ENCODE assay signal across 18 cellular contexts in genomic region chr13:112902669-112903068, GRCh38.
DNase-seq lines count a peak whose midpoint lies in the region; ATAC-seq and TF ChIP-seq lines count a peak whose summit lies in the region.
"Had no signal": no experiment of that assay in that cellular context is flagged by ENCODE, and none has a peak within 500 bp of the region (broad histone marks: within the 10 kb centered on the region; RNA-seq: fewer than 3 reads in every experiment).

No MANE protein-coding gene starts in this region.

- H3K4me3 Mint-ChIP-seq in GM23338 = no peak overlapping the region
- H3K4me3 Mint-ChIP-seq: CD8-positive, alpha-beta memory T cell had no signal

- peaks cover 21% of the 10 kb centered on the region for H3K27me3 Mint-ChIP-seq in GM23338 (ENCODE audit: insufficient read depth, low read depth, poor library complexity)

- TF ChIP-seq EP300 in gastroesophageal sphincter (IDR thresholded peaks at IDR 0.05) = no peak

- 82% methylated on average over 2 of the region's 2 CpGs; no CpG with 5 or more reads in 1 of the 2 donors for WGBS in gastroesophageal sphincter (ENCODE audit: low coverage in 1 of 2), 2 donors

- no peak overlapping the region for H3K4me2 ChIP-seq in GM23338
- H3K4me2 ChIP-seq: BLaER1 treated with 17β-estradiol and CSF1 and Interleukin-3, amounts not matched to agents 10 nM and 100 nM; PC-9 had no signal

- H3K36me3 ChIP-seq in GM23338 (ENCODE audit: insufficient read depth) (peaks cover 7% of the 10 kb centered on the region; the same call in 1 of the 2 replicates), WERI-Rb-1 (peaks cover 15% of the 10 kb centered on the region), gastroesophageal sphincter (no peaks in the 10 kb centered on the region)

- ATAC-seq in GM23338 = 0 out of 3 replicates have a peak, but pooled peaks have one; percentile 2
- ATAC-seq in left lobe of liver = peak; percentile 19
- ATAC-seq in sciatic nerve = no peak
- ATAC-seq in gastroesophageal sphincter = no peak

- intact Hi-C loops in sciatic nerve (cut with DNase I) = no loop called here

- H3K9me3 ChIP-seq in WERI-Rb-1 (ENCODE audit: severe bottlenecking) (peaks cover 8% of the 10 kb centered on the region), gastroesophageal sphincter (peaks cover 0 to 19% (median 0%) of the 10 kb centered on the region in 3 donors)

- TF ChIP-seq CTCF in GM23338 (conservative IDR thresholded peaks at IDR 0.05; ENCODE audit: low read depth in 2 of 2) (no peak), WERI-Rb-1 (IDR thresholded peaks at IDR 0.05; ENCODE audit: low read depth, low read length) (no peak), gastroesophageal sphincter (IDR thresholded peaks at IDR 0.05) (no peak)

- peaks cover 53% of the 10 kb centered on the region for H3K36me3 Mint-ChIP-seq in GM23338 (ENCODE audit: low read depth)
- H3K36me3 Mint-ChIP-seq: CD8-positive, alpha-beta memory T cell had no signal

- no peaks in the 10 kb centered on the region for H3K27me3 ChIP-seq in GM23338 (ENCODE audit: insufficient read depth)
- H3K27me3 ChIP-seq in WERI-Rb-1 (ENCODE audit: insufficient read depth, low read depth, severe bottlenecking) = no peaks in the 10 kb centered on the region
- H3K27me3 ChIP-seq in gastroesophageal sphincter = peaks cover 37% of the 10 kb centered on the region

- 0 out of 2 replicates have a peak overlapping the region, but pooled peaks have one; percentile 31 for H3K27ac Mint-ChIP-seq in GM23338
- H3K27ac Mint-ChIP-seq: CD8-positive, alpha-beta memory T cell had no signal

- H3K4me3 ChIP-seq in GM23338 (no peak overlapping the region), WERI-Rb-1 (ENCODE audit: low read depth, low read length) (peak overlapping the region; percentile 4), gastroesophageal sphincter (no peak overlapping the region)
- H3K4me3 ChIP-seq: BLaER1 treated with 17β-estradiol and CSF1 and Interleukin-3, amounts not matched to agents 10 nM and 100 nM; PC-9 had no signal

- H3K27ac ChIP-seq in GM23338 (ENCODE audit: low read depth) (no peak overlapping the region), WERI-Rb-1 (peak overlapping the region; percentile 89), gastroesophageal sphincter (no peak overlapping the region)
- H3K27ac ChIP-seq: BLaER1 treated with 17β-estradiol and CSF1 and Interleukin-3, amounts not matched to agents 10 nM and 100 nM; PC-9; RWPE1 had no signal

- H4K20me1 ChIP-seq in GM23338 (replicated peaks; ENCODE audit: insufficient read depth) = no peaks in the 10 kb centered on the region; the same call in 1 of the 2 replicates

- H3K9me2 ChIP-seq in GM23338 (ENCODE audit: insufficient read depth) = no peaks in the 10 kb centered on the region

- TF ChIP-seq POLR2A in gastroesophageal sphincter (IDR thresholded peaks at IDR 0.05) = no peak

- peaks cover 37% of the 10 kb centered on the region for H3K9me3 Mint-ChIP-seq in GM23338

- peaks cover 66% of the 10 kb centered on the region for H3K4me1 Mint-ChIP-seq in GM23338
- H3K4me1 Mint-ChIP-seq: CD8-positive, alpha-beta memory T cell had no signal

- no peak for DNase-seq in GM23338 (ENCODE audit: low spot score)
- DNase-seq in WERI-Rb-1 = no peak
- DNase-seq in left lobe of liver (ENCODE audit: low spot score) = no peak
- peak; percentile 22 for DNase-seq in sciatic nerve (ENCODE audit: low spot score)
- DNase-seq in NCI-H748 treated with DMSO at 0.1 percent for 48 hours (lab: John Stamatoyannopoulos, UW) = no peak
- no peak for DNase-seq in amniotic stem cell (lab: John Stamatoyannopoulos, UW)
- DNase-seq in activated CD4-positive, alpha-beta T cell treated with anti-CD3 and anti-CD28 coated beads, Interleukin-2, amount 50 U/mL, for 4 hours = no peak
- DNase-seq: CD8-positive, alpha-beta memory T cell; KG1; NCI-H1417; NCI-H1930; NCI-H226; NCI-H524; PC-9; SIG-M5 had no signal

- no peak overlapping the region for H2AFZ ChIP-seq in GM23338
- H2AFZ ChIP-seq: PC-9 had no signal

- H3K4me1 ChIP-seq in GM23338 (ENCODE audit: insufficient read depth) = peaks cover 14% of the 10 kb centered on the region
- no peaks in the 10 kb centered on the region for H3K4me1 ChIP-seq in gastroesophageal sphincter

- no peaks in the 10 kb centered on the region; the same call in 1 of the 2 replicates for H3K79me2 ChIP-seq in GM23338 (replicated peaks; ENCODE audit: insufficient read depth)

- peaks cover 6% of the 10 kb centered on the region; the same call in 1 of the 2 replicates for H3F3A ChIP-seq in GM23338 (replicated peaks; ENCODE audit: low read depth)

TF ChIP-seq in GM23338, 12 proteins besides CTCF, POLR2A, EP300 and RAD21:
- no peak for TF ChIP-seq ZNF114 (CRISPR knock-in tag; IDR thresholded peaks at IDR 0.05)
- TF ChIP-seq EZH2 (IDR thresholded peaks at IDR 0.05; ENCODE audit: low read depth, unreplicated experiment) = no peak
- TF ChIP-seq REST (IDR thresholded peaks at IDR 0.05; ENCODE audit: unreplicated experiment) = no peak
- TF ChIP-seq EZH2phosphoT487 (IDR thresholded peaks at IDR 0.05; ENCODE audit: unreplicated experiment) = no peak
- TF ChIP-seq STAT1 (IDR thresholded peaks at IDR 0.05; ENCODE audit: unreplicated experiment) = no peak
- no peak for TF ChIP-seq CREB1 (CRISPR knock-in tag; IDR thresholded peaks at IDR 0.05; ENCODE audit: low read depth)
- TF ChIP-seq NANOG (IDR thresholded peaks at IDR 0.05; ENCODE audit: borderline replicate concordance) = no peak
- TF ChIP-seq ZNF331 (CRISPR knock-in tag; IDR thresholded peaks at IDR 0.05; ENCODE audit: low read depth) = no peak
- no peak for TF ChIP-seq POLR2AphosphoS5 (IDR thresholded peaks at IDR 0.05; ENCODE audit: low read depth)
TF ChIP-seq in GM23338: peak in this region for 0.

Comparison
In these comparisons a context has a peak if more than half of its experiments do, and no peak if none do; other contexts are left out.
1. ATAC-seq: peak in GM23338 (single experiment) and left lobe of liver (single experiment); none in sciatic nerve (single experiment) and gastroesophageal sphincter (single experiment).